1 cellular context compared by ENCODE assay signal in the genomic region with DNA sequence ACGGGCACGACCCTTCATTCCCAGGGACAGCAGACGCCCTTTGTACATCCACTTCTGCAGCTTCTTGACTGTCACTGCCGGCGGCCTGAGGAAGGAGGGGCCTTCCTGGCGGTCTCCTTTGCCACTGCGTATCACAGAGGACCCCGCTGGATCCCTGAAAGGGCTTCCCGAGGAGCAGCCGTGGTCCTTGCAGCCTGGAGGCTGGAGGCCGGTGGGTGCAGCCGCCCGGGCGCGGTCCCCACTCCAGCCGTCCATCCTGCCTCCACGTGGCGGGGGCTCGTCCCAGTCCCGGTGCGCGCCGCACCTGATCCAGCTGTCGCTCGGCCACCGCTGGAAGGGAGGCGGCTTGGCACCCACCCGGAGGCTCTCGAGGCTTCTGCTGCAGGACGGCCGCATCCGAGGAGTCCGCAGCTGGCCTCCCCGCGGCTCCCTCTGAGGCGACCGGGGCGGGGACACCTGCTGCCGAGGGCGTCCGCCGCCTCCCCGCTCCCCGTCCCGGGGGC.
TF ChIP-seq lines count a peak whose summit lies in the region.

No MANE protein-coding gene starts in this region.

TF ChIP-seq in SK-N-SH treated with all-trans-retinoic acid at 6 μM for 48 hours, 23 proteins besides CTCF, POLR2A, EP300 and RAD21 (continued from another document):
- TF ChIP-seq, protein P1, sequence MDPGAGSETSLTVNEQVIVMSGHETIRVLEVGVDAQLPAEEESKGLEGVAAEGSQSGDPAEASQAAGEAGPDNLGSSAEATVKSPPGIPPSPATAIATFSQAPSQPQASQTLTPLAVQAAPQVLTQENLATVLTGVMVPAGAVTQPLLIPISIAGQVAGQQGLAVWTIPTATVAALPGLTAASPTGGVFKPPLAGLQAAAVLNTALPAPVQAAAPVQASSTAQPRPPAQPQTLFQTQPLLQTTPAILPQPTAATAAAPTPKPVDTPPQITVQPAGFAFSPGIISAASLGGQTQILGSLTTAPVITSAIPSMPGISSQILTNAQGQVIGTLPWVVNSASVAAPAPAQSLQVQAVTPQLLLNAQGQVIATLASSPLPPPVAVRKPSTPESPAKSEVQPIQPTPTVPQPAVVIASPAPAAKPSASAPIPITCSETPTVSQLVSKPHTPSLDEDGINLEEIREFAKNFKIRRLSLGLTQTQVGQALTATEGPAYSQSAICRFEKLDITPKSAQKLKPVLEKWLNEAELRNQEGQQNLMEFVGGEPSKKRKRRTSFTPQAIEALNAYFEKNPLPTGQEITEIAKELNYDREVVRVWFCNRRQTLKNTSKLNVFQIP (CRISPR knock-in tag; IDR thresholded peaks at IDR 0.05; ENCODE audit: borderline replicate concordance, low read depth): no peak
- TF ChIP-seq, protein P2, sequence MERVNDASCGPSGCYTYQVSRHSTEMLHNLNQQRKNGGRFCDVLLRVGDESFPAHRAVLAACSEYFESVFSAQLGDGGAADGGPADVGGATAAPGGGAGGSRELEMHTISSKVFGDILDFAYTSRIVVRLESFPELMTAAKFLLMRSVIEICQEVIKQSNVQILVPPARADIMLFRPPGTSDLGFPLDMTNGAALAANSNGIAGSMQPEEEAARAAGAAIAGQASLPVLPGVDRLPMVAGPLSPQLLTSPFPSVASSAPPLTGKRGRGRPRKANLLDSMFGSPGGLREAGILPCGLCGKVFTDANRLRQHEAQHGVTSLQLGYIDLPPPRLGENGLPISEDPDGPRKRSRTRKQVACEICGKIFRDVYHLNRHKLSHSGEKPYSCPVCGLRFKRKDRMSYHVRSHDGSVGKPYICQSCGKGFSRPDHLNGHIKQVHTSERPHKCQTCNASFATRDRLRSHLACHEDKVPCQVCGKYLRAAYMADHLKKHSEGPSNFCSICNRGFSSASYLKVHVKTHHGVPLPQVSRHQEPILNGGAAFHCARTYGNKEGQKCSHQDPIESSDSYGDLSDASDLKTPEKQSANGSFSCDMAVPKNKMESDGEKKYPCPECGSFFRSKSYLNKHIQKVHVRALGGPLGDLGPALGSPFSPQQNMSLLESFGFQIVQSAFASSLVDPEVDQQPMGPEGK (CRISPR knock-in tag; IDR thresholded peaks at IDR 0.05; ENCODE audit: borderline replicate concordance): no peak
- TF ChIP-seq, protein P3, sequence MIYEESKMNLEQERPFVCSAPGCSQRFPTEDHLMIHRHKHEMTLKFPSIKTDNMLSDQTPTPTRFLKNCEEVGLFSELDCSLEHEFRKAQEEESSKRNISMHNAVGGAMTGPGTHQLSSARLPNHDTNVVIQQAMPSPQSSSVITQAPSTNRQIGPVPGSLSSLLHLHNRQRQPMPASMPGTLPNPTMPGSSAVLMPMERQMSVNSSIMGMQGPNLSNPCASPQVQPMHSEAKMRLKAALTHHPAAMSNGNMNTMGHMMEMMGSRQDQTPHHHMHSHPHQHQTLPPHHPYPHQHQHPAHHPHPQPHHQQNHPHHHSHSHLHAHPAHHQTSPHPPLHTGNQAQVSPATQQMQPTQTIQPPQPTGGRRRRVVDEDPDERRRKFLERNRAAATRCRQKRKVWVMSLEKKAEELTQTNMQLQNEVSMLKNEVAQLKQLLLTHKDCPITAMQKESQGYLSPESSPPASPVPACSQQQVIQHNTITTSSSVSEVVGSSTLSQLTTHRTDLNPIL (CRISPR knock-in tag; IDR thresholded peaks at IDR 0.05; ENCODE audit: low read depth): no peak
- TF ChIP-seq OSR1 (CRISPR knock-in tag; IDR thresholded peaks at IDR 0.05) (no peak), TOX (CRISPR knock-in tag; IDR thresholded peaks at IDR 0.05; ENCODE audit: borderline replicate concordance) (no peak), ESRRG (CRISPR knock-in tag; IDR thresholded peaks at IDR 0.05) (no peak), ARNTL (CRISPR knock-in tag; IDR thresholded peaks at IDR 0.05; ENCODE audit: borderline replicate concordance, low read depth) (no peak), ZFP30 (CRISPR knock-in tag; IDR thresholded peaks at IDR 0.05) (no peak), ZNF8 (CRISPR knock-in tag; IDR thresholded peaks at IDR 0.05) (no peak), ZNF565 (CRISPR knock-in tag; conservative IDR thresholded peaks at IDR 0.05; ENCODE audit: low read depth) (no peak), ISL1 (CRISPR knock-in tag; IDR thresholded peaks at IDR 0.05) (no peak), CSDC2 (CRISPR knock-in tag; IDR thresholded peaks at IDR 0.05) (no peak), RARB (CRISPR knock-in tag; IDR thresholded peaks at IDR 0.05) (no peak)
- TF ChIP-seq, protein P4, sequence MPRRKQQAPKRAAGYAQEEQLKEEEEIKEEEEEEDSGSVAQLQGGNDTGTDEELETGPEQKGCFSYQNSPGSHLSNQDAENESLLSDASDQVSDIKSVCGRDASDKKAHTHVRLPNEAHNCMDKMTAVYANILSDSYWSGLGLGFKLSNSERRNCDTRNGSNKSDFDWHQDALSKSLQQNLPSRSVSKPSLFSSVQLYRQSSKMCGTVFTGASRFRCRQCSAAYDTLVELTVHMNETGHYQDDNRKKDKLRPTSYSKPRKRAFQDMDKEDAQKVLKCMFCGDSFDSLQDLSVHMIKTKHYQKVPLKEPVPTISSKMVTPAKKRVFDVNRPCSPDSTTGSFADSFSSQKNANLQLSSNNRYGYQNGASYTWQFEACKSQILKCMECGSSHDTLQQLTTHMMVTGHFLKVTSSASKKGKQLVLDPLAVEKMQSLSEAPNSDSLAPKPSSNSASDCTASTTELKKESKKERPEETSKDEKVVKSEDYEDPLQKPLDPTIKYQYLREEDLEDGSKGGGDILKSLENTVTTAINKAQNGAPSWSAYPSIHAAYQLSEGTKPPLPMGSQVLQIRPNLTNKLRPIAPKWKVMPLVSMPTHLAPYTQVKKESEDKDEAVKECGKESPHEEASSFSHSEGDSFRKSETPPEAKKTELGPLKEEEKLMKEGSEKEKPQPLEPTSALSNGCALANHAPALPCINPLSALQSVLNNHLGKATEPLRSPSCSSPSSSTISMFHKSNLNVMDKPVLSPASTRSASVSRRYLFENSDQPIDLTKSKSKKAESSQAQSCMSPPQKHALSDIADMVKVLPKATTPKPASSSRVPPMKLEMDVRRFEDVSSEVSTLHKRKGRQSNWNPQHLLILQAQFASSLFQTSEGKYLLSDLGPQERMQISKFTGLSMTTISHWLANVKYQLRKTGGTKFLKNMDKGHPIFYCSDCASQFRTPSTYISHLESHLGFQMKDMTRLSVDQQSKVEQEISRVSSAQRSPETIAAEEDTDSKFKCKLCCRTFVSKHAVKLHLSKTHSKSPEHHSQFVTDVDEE (CRISPR knock-in tag; IDR thresholded peaks at IDR 0.05): no peak
- TF ChIP-seq, protein P5, sequence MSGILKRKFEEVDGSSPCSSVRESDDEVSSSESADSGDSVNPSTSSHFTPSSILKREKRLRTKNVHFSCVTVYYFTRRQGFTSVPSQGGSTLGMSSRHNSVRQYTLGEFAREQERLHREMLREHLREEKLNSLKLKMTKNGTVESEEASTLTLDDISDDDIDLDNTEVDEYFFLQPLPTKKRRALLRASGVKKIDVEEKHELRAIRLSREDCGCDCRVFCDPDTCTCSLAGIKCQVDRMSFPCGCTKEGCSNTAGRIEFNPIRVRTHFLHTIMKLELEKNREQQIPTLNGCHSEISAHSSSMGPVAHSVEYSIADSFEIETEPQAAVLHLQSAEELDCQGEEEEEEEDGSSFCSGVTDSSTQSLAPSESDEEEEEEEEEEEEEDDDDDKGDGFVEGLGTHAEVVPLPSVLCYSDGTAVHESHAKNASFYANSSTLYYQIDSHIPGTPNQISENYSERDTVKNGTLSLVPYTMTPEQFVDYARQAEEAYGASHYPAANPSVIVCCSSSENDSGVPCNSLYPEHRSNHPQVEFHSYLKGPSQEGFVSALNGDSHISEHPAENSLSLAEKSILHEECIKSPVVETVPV (CRISPR knock-in tag; IDR thresholded peaks at IDR 0.05): no peak
